ENCODE assay signal across 16 cellular contexts in the genomic region with DNA sequence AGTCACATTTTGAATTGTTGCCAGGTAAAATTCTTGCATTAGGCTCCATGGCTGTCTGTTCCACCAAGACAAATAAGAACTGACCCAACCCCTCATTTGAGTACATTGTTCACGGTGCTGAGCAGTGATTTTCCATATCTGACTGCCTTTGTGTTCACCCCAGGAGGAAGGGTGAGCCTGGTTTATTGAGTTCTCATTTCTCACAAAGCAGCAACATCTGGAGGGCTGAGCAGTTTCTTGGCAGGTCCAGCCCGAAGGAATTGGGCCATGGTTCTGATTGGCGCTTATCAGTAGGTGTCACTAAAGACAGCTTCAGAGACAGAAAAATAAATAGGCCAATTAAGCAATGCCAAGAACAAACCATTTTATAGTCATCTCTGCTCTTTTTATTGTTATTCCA.
DNase-seq lines count a peak whose midpoint lies in the region; ATAC-seq, FAIRE-seq and TF ChIP-seq lines count a peak whose summit lies in the region.
"Had no signal": no experiment of that assay in that cellular context is flagged by ENCODE, and none has a peak within 500 bp of the region (broad histone marks: within the 10 kb centered on the region; RNA-seq: fewer than 3 reads in every experiment).

No MANE protein-coding gene starts in this region.

- H3K27me3 Mint-ChIP-seq in osteocyte (ENCODE audit: unreplicated experiment) = peaks cover 4% of the 10 kb centered on the region

- no peaks in the 10 kb centered on the region for H4K20me1 ChIP-seq in HepG2 (ENCODE audit: insufficient read depth, low read length)
- H4K20me1 ChIP-seq: BLaER1 had no signal

- H3K9me3 ChIP-seq in gastroesophageal sphincter (no peaks in the 10 kb centered on the region), HepG2 (ENCODE audit: low read length) (no peaks in the 10 kb centered on the region), aorta (ENCODE audit: control insufficient read depth, low read length) (peaks cover 4% of the 10 kb centered on the region)
- H3K9me3 ChIP-seq: BLaER1 had no signal

- intact Hi-C loops in HepG2 (cut with micrococcal nuclease; ENCODE audit: unreplicated experiment) = loop anchor here (5.0 kb wide), 1 partner anchor 565 kb away; no protein-coding TSS in a partner anchor
- intact Hi-C loops in aorta (cut with DNase I) = no loop called here

- TF ChIP-seq CTCF in gastroesophageal sphincter (IDR thresholded peaks at IDR 0.05) = no peak
- TF ChIP-seq CTCF in HepG2 (CRISPR knock-in tag; IDR thresholded peaks at IDR 0.05) = no peak
- no peak for TF ChIP-seq CTCF in osteocyte (IDR thresholded peaks at IDR 0.05)
- TF ChIP-seq CTCF in brain microvascular endothelial cell (IDR thresholded peaks at IDR 0.05; ENCODE audit: low read depth, low read length, missing control alignments) = no peak

- H2AFZ ChIP-seq in HepG2 (ENCODE audit: low read length) = no peak overlapping the region

- DNase-seq in DMS 273 (lab: John Stamatoyannopoulos, UW; ENCODE audit: unreplicated experiment) = peak; percentile 5
- no peak for DNase-seq in DMS 273 treated with DMSO at 0.1 percent for 48 hours (lab: John Stamatoyannopoulos, UW)
- DNase-seq in HepG2 (ENCODE audit: low spot score) = peak; percentile 8
- DNase-seq in aorta = no peak
- no peak for DNase-seq in osteocyte (ENCODE audit: extremely low spot score, unreplicated experiment)
- no peak for DNase-seq in brain microvascular endothelial cell
- DNase-seq in midbrain (lab: John Stamatoyannopoulos, UW) = no peak
- DNase-seq: H7, Kasumi-1, NCI-H1417, NCI-H1930, NCI-H2171 treated with DMSO at 0.1 percent for 48 hours, NCI-H510A treated with DMSO at 0.1 percent for 48 hours had no signal

- no peaks in the 10 kb centered on the region for H3K79me2 ChIP-seq in HepG2 (ENCODE audit: insufficient read depth, low read length)

- in situ Hi-C loops in HepG2 (cut with HindIII; ENCODE audit: extremely low pct_ligation_motif_present, low pct_unique_long_range_greater_than_20kb) = no loop called here
- in situ Hi-C loops in brain microvascular endothelial cell (cut with HindIII; ENCODE audit: low pct_ligation_motif_present, low sequenced_read_pairs) = no loop called here

- H3K27ac Mint-ChIP-seq in osteocyte (ENCODE audit: unreplicated experiment) = no peak overlapping the region

- POLR2A ChIA-PET in HepG2 (lab: Yijun Ruan, JAX) = no interaction called here

- H3K9me3 Mint-ChIP-seq in osteocyte (ENCODE audit: unreplicated experiment) = no peaks in the 10 kb centered on the region

- no peaks in the 10 kb centered on the region for H3K27me3 ChIP-seq in gastroesophageal sphincter
- no peaks in the 10 kb centered on the region for H3K27me3 ChIP-seq in HepG2 (ENCODE audit: control insufficient read depth in 1 of 2, insufficient read depth in 2 of 2, low read length in 2 of 2)
- no peaks in the 10 kb centered on the region for H3K27me3 ChIP-seq in aorta (ENCODE audit: control insufficient read depth in 1 of 2, insufficient read depth in 2 of 2, low read length in 1 of 2)
- H3K27me3 ChIP-seq in brain microvascular endothelial cell (replicated peaks) = no peaks in the 10 kb centered on the region
- H3K27me3 ChIP-seq: BLaER1 had no signal

- no TSS peak for BruUV-seq in HepG2 (replicated peaks; lab: Mats Ljungman, UMichigan)

- no peak overlapping the region for H3K4me2 ChIP-seq in HepG2 (ENCODE audit: low read depth, low read length)
- H3K4me2 ChIP-seq: BLaER1 had no signal

- H3K4me1 ChIP-seq in gastroesophageal sphincter (no peaks in the 10 kb centered on the region), HepG2 (ENCODE audit: insufficient read depth, low read length) (no peaks in the 10 kb centered on the region), aorta (ENCODE audit: control insufficient read depth in 1 of 2, insufficient read depth in 2 of 2, low read length in 2 of 2) (no peaks in the 10 kb centered on the region)
- H3K4me1 ChIP-seq: BLaER1 had no signal

- CTCF ChIA-PET in HepG2 (lab: Yijun Ruan, JAX; ENCODE audit: low intra/inter-chr PET ratio, low total read pairs) = no interaction called here

- peaks cover 11% of the 10 kb centered on the region for H3K4me1 Mint-ChIP-seq in osteocyte (ENCODE audit: unreplicated experiment)

- TF ChIP-seq EP300 in gastroesophageal sphincter (IDR thresholded peaks at IDR 0.05) (no peak), HepG2 (IDR thresholded peaks at IDR 0.05; ENCODE audit: low read depth in 2 of 2, low read length in 2 of 2) (no peak), HepG2 (CRISPR knock-in tag; IDR thresholded peaks at IDR 0.05; ENCODE audit: borderline replicate concordance) (no peak)

- no peak for FAIRE-seq in HepG2 (lab: Jason Lieb, UNC)

- no peak for TF ChIP-seq POLR2A in gastroesophageal sphincter (IDR thresholded peaks at IDR 0.05)
- no peak for TF ChIP-seq POLR2A in HepG2 (IDR thresholded peaks at IDR 0.05; ENCODE audit: insufficient read depth in 1 of 2, low read depth in 2 of 2, low read length in 2 of 2)

- TF ChIP-seq RAD21 in HepG2 (CRISPR knock-in tag; IDR thresholded peaks at IDR 0.05) = no peak

- no peak overlapping the region for H3K4me3 ChIP-seq in gastroesophageal sphincter
- no peak overlapping the region for H3K4me3 ChIP-seq in HepG2 (replicated peaks in 1 of 3; ENCODE audit: insufficient read depth in 1 of 3, low read depth in 2 of 3, low read length in 3 of 3)
- no peak overlapping the region for H3K4me3 ChIP-seq in aorta (ENCODE audit: low read length in 2 of 2)
- no peak overlapping the region for H3K4me3 ChIP-seq in brain microvascular endothelial cell (ENCODE audit: low read depth, low read length)
- H3K4me3 ChIP-seq: BLaER1 had no signal

- H3K27ac ChIP-seq in gastroesophageal sphincter (peak overlapping the region in 3 of 4 donors; percentile 25 to 30 (median 26)), HepG2 (ENCODE audit: extremely low read length, insufficient read depth, low read length) (no peak overlapping the region), aorta (ENCODE audit: low read depth in 1 of 2, low read length in 2 of 2) (no peak overlapping the region), brain microvascular endothelial cell (no peak overlapping the region)
- H3K27ac ChIP-seq: 22Rv1, BLaER1 had no signal

- WGBS in gastroesophageal sphincter (ENCODE audit: low coverage in 1 of 2), 2 donors = 46 to 60% methylated on average over 1 to 3 of the region's 3 CpGs
- WGBS in HepG2 (ENCODE audit: low lambda C conversion rate) = 93% methylated on average over 3 of the region's 3 CpGs
- 52 to 64% methylated on average over 3 of the region's 3 CpGs for WGBS in aorta, 2 donors

- H3K36me3 Mint-ChIP-seq in osteocyte (ENCODE audit: unreplicated experiment) = no peaks in the 10 kb centered on the region

- ATAC-seq in gastroesophageal sphincter (peak; percentile 57), HepG2 (no peak), aorta (ENCODE audit: low FRiP score) (peak; percentile 65)

- no peak overlapping the region for H3K9ac ChIP-seq in HepG2 (ENCODE audit: insufficient read depth, low read depth, low read length)
- H3K9ac ChIP-seq: BLaER1 had no signal

- H3K4me3 Mint-ChIP-seq in osteocyte (ENCODE audit: unreplicated experiment) = no peak overlapping the region

- H3K36me3 ChIP-seq in gastroesophageal sphincter = no peaks in the 10 kb centered on the region
- no peaks in the 10 kb centered on the region for H3K36me3 ChIP-seq in HepG2 (replicated peaks in 1 of 2; ENCODE audit: control insufficient read depth in 1 of 2, insufficient read depth in 2 of 2, low read length in 2 of 2)
- no peaks in the 10 kb centered on the region for H3K36me3 ChIP-seq in aorta (ENCODE audit: control insufficient read depth in 1 of 2, insufficient read depth in 2 of 2, low read length in 1 of 2)
- no peaks in the 10 kb centered on the region for H3K36me3 ChIP-seq in brain microvascular endothelial cell (replicated peaks)
- H3K36me3 ChIP-seq: BLaER1 had no signal

TF ChIP-seq in HepG2, 621 proteins besides CTCF, POLR2A, EP300 and RAD21:
- TF ChIP-seq, protein P1, sequence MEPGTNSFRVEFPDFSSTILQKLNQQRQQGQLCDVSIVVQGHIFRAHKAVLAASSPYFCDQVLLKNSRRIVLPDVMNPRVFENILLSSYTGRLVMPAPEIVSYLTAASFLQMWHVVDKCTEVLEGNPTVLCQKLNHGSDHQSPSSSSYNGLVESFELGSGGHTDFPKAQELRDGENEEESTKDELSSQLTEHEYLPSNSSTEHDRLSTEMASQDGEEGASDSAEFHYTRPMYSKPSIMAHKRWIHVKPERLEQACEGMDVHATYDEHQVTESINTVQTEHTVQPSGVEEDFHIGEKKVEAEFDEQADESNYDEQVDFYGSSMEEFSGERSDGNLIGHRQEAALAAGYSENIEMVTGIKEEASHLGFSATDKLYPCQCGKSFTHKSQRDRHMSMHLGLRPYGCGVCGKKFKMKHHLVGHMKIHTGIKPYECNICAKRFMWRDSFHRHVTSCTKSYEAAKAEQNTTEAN (CRISPR knock-in tag; conservative IDR thresholded peaks at IDR 0.05) = no peak
- TF ChIP-seq ZNF567 (CRISPR knock-in tag; IDR thresholded peaks at IDR 0.05; ENCODE audit: borderline replicate concordance) (no peak), NAIF1 (CRISPR knock-in tag; IDR thresholded peaks at IDR 0.05; ENCODE audit: borderline replicate concordance) (no peak)

Comparison
In these comparisons a context has a peak if more than half of its experiments do, and no peak if none do; other contexts are left out.
1. DNase-seq: peak in DMS 273 (single experiment) and HepG2 (single experiment); none in DMS 273 treated with DMSO at 0.1 percent for 48 hours (single experiment), aorta (0 of 2), osteocyte (single experiment), brain microvascular endothelial cell (single experiment) and midbrain (single experiment).
2. H3K27ac ChIP-seq: peak in gastroesophageal sphincter (3 of 4); none in HepG2 (single experiment), aorta (0 of 2) and brain microvascular endothelial cell (single experiment).